Comparison of ENCODE assay signal across 14 cellular contexts in genomic region chr12:132494294-132495164, GRCh38. TPM values are rescaled to one million over a fixed set of nuclear protein-coding genes. Genes with fewer than 3 reads are reported as not detected.
A peak's percentile ranks its signal among the peaks of the same experiment; 100 is the strongest.
DNase-seq lines count a peak whose midpoint lies in the region; ATAC-seq, FAIRE-seq and TF ChIP-seq lines count a peak whose summit lies in the region.
"Had no signal": no experiment of that assay in that cellular context is flagged by ENCODE, and none has a peak within 500 bp of the region (broad histone marks: within the 10 kb centered on the region; RNA-seq: fewer than 3 reads in every experiment).

No MANE protein-coding gene starts in this region.

- no peaks in the 10 kb centered on the region for H3K9me2 ChIP-seq in PC-9 (ENCODE audit: insufficient read depth)

- H3K4me1 ChIP-seq in PC-9 (replicated peaks; ENCODE audit: insufficient read depth) (peaks cover 44% of the 10 kb centered on the region), kidney (ENCODE audit: control insufficient read depth in 1 of 2, insufficient read depth in 1 of 2, low read depth in 1 of 2, low read length in 2 of 2) (peaks cover 53 to 68% of the 10 kb centered on the region in 2 donors)

- no peaks in the 10 kb centered on the region for H3K36me3 ChIP-seq in PC-9 (ENCODE audit: low read depth)
- no peaks in the 10 kb centered on the region for H3K36me3 ChIP-seq in kidney (ENCODE audit: control insufficient read depth in 1 of 2, insufficient read depth in 2 of 2, low read length in 2 of 2)

- peak overlapping the region; percentile 62 for H3K4me2 ChIP-seq in PC-9

- H3K27ac ChIP-seq in PC-9: peak overlapping the region; percentile 0; the same call in 1 of the 2 replicates
- peak overlapping the region; percentile 2 to 57 for H3K27ac ChIP-seq in kidney (ENCODE audit: low read depth in 2 of 2, low read length in 2 of 2)
- H3K27ac ChIP-seq: GM23248 had no signal

- TF ChIP-seq CTCF in PC-9 (conservative IDR thresholded peaks at IDR 0.05): no peak
- no peak for TF ChIP-seq CTCF in kidney (IDR thresholded peaks at IDR 0.05; ENCODE audit: borderline replicate concordance, extremely low read depth, insufficient read depth)

- H3K27ac Mint-ChIP-seq in stimulated activated memory B cell treated with anti-CD40 and anti-IgM and Interleukin-4, amounts not matched to agents 10 μg/mL and 1 μg/mL and 100 μg/mL, for 72 hours: peak overlapping the region; percentile 83
- H3K27ac Mint-ChIP-seq: activated T-helper 1 cell treated with anti-CD3 and anti-CD28 coated beads, Interleukin-12 subunit alpha, Interleukin-12 subunit beta, Interleukin-2, Interleukin-4 antibody, amounts not matched to agents 30 ng/mL and 10 ng/mL and 1 ng/mL, durations not matched to agents 14 hours and 24 hours and 36 hours had no signal

- intact Hi-C loops in PC-9 (cut with micrococcal nuclease; ENCODE audit: unreplicated experiment): loop anchor here (1.0 kb wide), 2 partner anchors 30 to 67 kb away; no protein-coding TSS in a partner anchor
- intact Hi-C loops in kidney (cut with DNase I): no loop called here

- no peaks in the 10 kb centered on the region for H3K27me3 ChIP-seq in PC-9 (ENCODE audit: insufficient read depth, low read depth)

- H4K20me1 ChIP-seq in PC-9 (ENCODE audit: insufficient read depth): peaks cover 88% of the 10 kb centered on the region

- no peaks in the 10 kb centered on the region for H3K9me3 ChIP-seq in PC-9 (ENCODE audit: insufficient read depth, low read depth)
- no peaks in the 10 kb centered on the region for H3K9me3 ChIP-seq in kidney (ENCODE audit: control insufficient read depth in 1 of 2, low read length in 2 of 2)

- H2AFZ ChIP-seq in PC-9: no peak overlapping the region
- H2AFZ ChIP-seq: GM23248 had no signal

- H3K4me3 Mint-ChIP-seq in activated T-cell treated with anti-CD3 and anti-CD28 coated beads, Interleukin-2, amount 50 U/mL, for 4 hours: peak overlapping the region; percentile 26
- peak overlapping the region; percentile 27 for H3K4me3 Mint-ChIP-seq in stimulated activated memory B cell treated with anti-CD40 and anti-IgM and Interleukin-4, amounts not matched to agents 10 μg/mL and 1 μg/mL and 100 μg/mL, for 72 hours

- no TSS peak for BruUV-seq in PC-9 (replicated peaks; lab: Mats Ljungman, UMichigan)

- peaks cover 65% of the 10 kb centered on the region for H3K4me1 Mint-ChIP-seq in activated T-cell treated with anti-CD3 and anti-CD28 coated beads, Interleukin-2, amount 50 U/mL, for 4 hours (ENCODE audit: low read depth)
- peaks cover 81% of the 10 kb centered on the region for H3K4me1 Mint-ChIP-seq in stimulated activated memory B cell treated with anti-CD40 and anti-IgM and Interleukin-4, amounts not matched to agents 10 μg/mL and 1 μg/mL and 100 μg/mL, for 72 hours

- H3F3A ChIP-seq in PC-9 (ENCODE audit: insufficient read depth, low read depth): peaks cover 10% of the 10 kb centered on the region

- no peaks in the 10 kb centered on the region for H3K9me3 Mint-ChIP-seq in activated T-cell treated with anti-CD3 and anti-CD28 coated beads, Interleukin-2, amount 50 U/mL, for 4 hours
- H3K9me3 Mint-ChIP-seq in stimulated activated memory B cell treated with anti-CD40 and anti-IgM and Interleukin-4, amounts not matched to agents 10 μg/mL and 1 μg/mL and 100 μg/mL, for 72 hours: no peaks in the 10 kb centered on the region
- H3K9me3 Mint-ChIP-seq: activated T-helper 1 cell treated with anti-CD3 and anti-CD28 coated beads, Interleukin-12 subunit alpha, Interleukin-12 subunit beta, Interleukin-2, Interleukin-4 antibody, amounts not matched to agents 30 ng/mL and 10 ng/mL and 1 ng/mL, durations not matched to agents 14 hours and 24 hours and 36 hours had no signal

- H3K9ac ChIP-seq in kidney (ENCODE audit: low read length in 2 of 2): peak overlapping the region in 1 of 2 donors; percentile 2
- H3K9ac ChIP-seq: GM23248 had no signal

- CTCF ChIA-PET in PC-9 (lab: Charles Lee): no interaction called here

- no peak for DNase-seq in activated T-cell treated with anti-CD3 and anti-CD28 coated beads, Interleukin-2, amount 50 U/mL, for 4 hours
- DNase-seq in activated T-cell treated with anti-CD3 and anti-CD28 coated beads, Interleukin-2, amount 50 U/mL, for 1 hour: no peak
- DNase-seq in PC-9: peak; percentile 73 to 84
- no peak for DNase-seq in kidney
- no peak for DNase-seq in SIG-M5 treated with dmso at 0.1 percent for 504 hours (lab: John Stamatoyannopoulos, UW; ENCODE audit: unreplicated experiment)
- DNase-seq: GM23248; KG1; stimulated activated CD4-positive, alpha-beta T cell treated with anti-CD3 and anti-CD28 coated beads, Interleukin-4, amount 100 ng/mL, for 4 hours had no signal

- FAIRE-seq in kidney (lab: Jason Lieb, UNC): no peak
- FAIRE-seq: islet of Langerhans, TTC549 had no signal

- POLR2A ChIA-PET in PC-9 (lab: Charles Lee; ENCODE audit: unreplicated experiment): no interaction called here

- H3K79me2 ChIP-seq in PC-9 (ENCODE audit: low read depth): peaks cover 84% of the 10 kb centered on the region

- H3K4me3 ChIP-seq in PC-9 (no peak overlapping the region), kidney (ENCODE audit: low read length in 2 of 2) (no peak overlapping the region)
- H3K4me3 ChIP-seq: GM23248 had no signal

- no peaks in the 10 kb centered on the region for H3K27me3 Mint-ChIP-seq in activated T-cell treated with anti-CD3 and anti-CD28 coated beads, Interleukin-2, amount 50 U/mL, for 4 hours (ENCODE audit: low read depth)
- H3K27me3 Mint-ChIP-seq in stimulated activated memory B cell treated with anti-CD40 and anti-IgM and Interleukin-4, amounts not matched to agents 10 μg/mL and 1 μg/mL and 100 μg/mL, for 72 hours: no peaks in the 10 kb centered on the region

- no peak for ATAC-seq in activated T-cell treated with anti-CD3 and anti-CD28 coated beads, Interleukin-2, amount 50 U/mL, for 4 hours
- ATAC-seq in stimulated activated memory B cell treated with anti-CD40 and anti-IgM and Interleukin-4, amounts not matched to agents 10 μg/mL and 1 μg/mL and 100 μg/mL, for 72 hours: no peak
- ATAC-seq in GM21423 (IDR thresholded peaks at IDR 0.05; ENCODE audit: unreplicated experiment): no peak
- ATAC-seq in GM18907 (IDR thresholded peaks at IDR 0.05; ENCODE audit: unreplicated experiment): no peak

- H3K36me3 Mint-ChIP-seq in activated T-cell treated with anti-CD3 and anti-CD28 coated beads, Interleukin-2, amount 50 U/mL, for 4 hours (ENCODE audit: insufficient read depth): peaks cover 3% of the 10 kb centered on the region
- peaks cover 22% of the 10 kb centered on the region for H3K36me3 Mint-ChIP-seq in stimulated activated memory B cell treated with anti-CD40 and anti-IgM and Interleukin-4, amounts not matched to agents 10 μg/mL and 1 μg/mL and 100 μg/mL, for 72 hours

RNA-seq across cellular contexts. Expression of gene FBRSL1, which starts 4.6 kb away (rescaled TPM):
- 100 to 1,000 TPM in 2 of 3 donors, 10 to 100 TPM in 1; 95.8 to 112 (median 104) TPM for total RNA-seq in activated T-cell treated with anti-CD3 and anti-CD28 coated beads, Interleukin-2, amount 50 U/mL, for 4 hours
- total RNA-seq in PC-9 (2021): 59.5 and 76.1 TPM in 2 replicates
- total RNA-seq in kidney: 44.7 TPM
- polyA plus RNA-seq in kidney (ENCODE audit: insufficient read depth, low read depth, low replicate concordance): 23.8 TPM

Comparison
In these comparisons a context has a peak if more than half of its experiments do, and no peak if none do; other contexts are left out.
1. DNase-seq: peak in PC-9 (2 of 2); none in activated T-cell treated with anti-CD3 and anti-CD28 coated beads, Interleukin-2, amount 50 U/mL, for 4 hours (single experiment), activated T-cell treated with anti-CD3 and anti-CD28 coated beads, Interleukin-2, amount 50 U/mL, for 1 hour (single experiment), kidney (single experiment) and SIG-M5 treated with dmso at 0.1 percent for 504 hours (single experiment).